ENCODE assay signal across 18 cellular contexts in the genomic region with DNA sequence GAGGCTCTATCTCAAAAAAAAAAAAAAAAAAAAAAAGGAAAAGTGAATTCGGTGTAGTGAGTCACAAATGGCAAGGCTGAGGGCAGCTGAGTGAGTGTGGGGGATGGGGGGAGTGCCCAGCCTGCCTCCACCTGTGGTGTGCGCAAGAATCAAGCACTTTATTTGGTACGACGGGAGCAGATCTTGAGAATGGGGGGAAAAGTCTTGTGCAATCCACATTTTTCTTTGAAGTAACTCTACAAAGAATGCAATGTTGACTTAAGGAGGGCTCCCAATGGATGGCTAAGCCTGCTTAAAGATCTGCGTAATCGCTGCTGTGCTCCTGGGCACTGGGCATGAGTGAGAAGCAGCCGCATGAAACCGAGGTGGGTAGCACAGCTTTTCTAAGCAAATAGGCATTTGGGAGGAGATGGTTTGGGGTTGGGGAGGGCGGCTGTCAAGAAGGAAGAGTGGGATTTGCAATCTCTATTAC. TPM values are rescaled to one million over a fixed set of nuclear protein-coding genes. Genes with fewer than 3 reads are reported as not detected.
DNase-seq lines count a peak whose midpoint lies in the region; ATAC-seq and TF ChIP-seq lines count a peak whose summit lies in the region.
"Had no signal": no experiment of that assay in that cellular context is flagged by ENCODE, and none has a peak within 500 bp of the region (broad histone marks: within the 10 kb centered on the region; RNA-seq: fewer than 3 reads in every experiment).

No MANE protein-coding gene starts in this region.

- peak overlapping the region; percentile 28; the same call in 1 of the 2 replicates for H3K4me2 ChIP-seq in PC-3 (ENCODE audit: low read length)

- H3K9me3 ChIP-seq in PC-3 (ENCODE audit: low read length) (no peaks in the 10 kb centered on the region), right cardiac atrium (ENCODE audit: control insufficient read depth, low read length) (no peaks in the 10 kb centered on the region), ascending aorta (peaks cover 0 to 3% of the 10 kb centered on the region in 2 donors)

- CTCF ChIA-PET in PC-3 (lab: Charles Lee), result no interaction called here

- DNase-seq in ELF-1 (ENCODE audit: low read depth, low spot score) (peak; percentile 52), PC-3 (peak; percentile 61), fibroblast of the aortic adventitia (ENCODE audit: low read depth) (peak; percentile 14), progenitor cell of endocrine pancreas (ENCODE audit: low spot score, unreplicated experiment) (no peak), right cardiac atrium (no peak), left ventricle myocardium superior (no peak), middle frontal gyrus (ENCODE audit: extremely low spot score, low spot score) (no peak), ascending aorta (ENCODE audit: low spot score in 2 of 2) (no peak)
- DNase-seq: activated CD8-positive, alpha-beta T cell treated with anti-CD3 and anti-CD28 coated beads for 36 hours; amygdala; C1 segment of cervical spinal cord; dermis blood vessel endothelial cell; naive B cell; NCI-H82; retina; SHP77 treated with DMSO at 0.1 percent for 48 hours; stimulated activated CD4-positive, alpha-beta T cell treated with anti-CD3 and anti-CD28 coated beads, Interleukin-2, amount 100 ng/mL, for 48 hours; T1000 had no signal

- no peaks in the 10 kb centered on the region for H3K9me2 ChIP-seq in PC-3 (replicated peaks; ENCODE audit: low read length)

- 60% methylated on average over 9 of the region's 9 CpGs for WGBS in right cardiac atrium

- TF ChIP-seq CTCF in PC-3 (conservative IDR thresholded peaks at IDR 0.05; ENCODE audit: low read depth, low read length) (no peak), fibroblast of the aortic adventitia (IDR thresholded peaks at IDR 0.05; ENCODE audit: insufficient read depth, low read length) (no peak), progenitor cell of endocrine pancreas (IDR thresholded peaks at IDR 0.05; ENCODE audit: unreplicated experiment) (no peak), ascending aorta (IDR thresholded peaks at IDR 0.05) (no peak)

- BruUV-seq in PC-3 (replicated peaks; lab: Mats Ljungman, UMichigan), result no TSS peak

- intact Hi-C loops in PC-3 (cut with micrococcal nuclease) (no loop called here), right cardiac atrium (cut with DNase I) (no loop called here), left ventricle myocardium superior (cut with micrococcal nuclease) (no loop called here), ascending aorta (cut with DNase I) (no loop called here)

- H3K27me3 Mint-ChIP-seq in progenitor cell of endocrine pancreas, result peaks cover 13% of the 10 kb centered on the region

- H2AFZ ChIP-seq in PC-3 (ENCODE audit: low read length), result no peak overlapping the region

- peak overlapping the region; percentile 35 for H3K27ac Mint-ChIP-seq in progenitor cell of endocrine pancreas
- H3K27ac Mint-ChIP-seq: activated CD8-positive, alpha-beta T cell treated with anti-CD3 and anti-CD28 coated beads for 36 hours; naive B cell had no signal

- H3K4me3 ChIP-seq in PC-3 (ENCODE audit: low read length) (no peak overlapping the region), fibroblast of the aortic adventitia (ENCODE audit: low read depth, low read length) (no peak overlapping the region), right cardiac atrium (ENCODE audit: low read length) (no peak overlapping the region), ascending aorta (no peak overlapping the region)

- peaks cover 7% of the 10 kb centered on the region for H3K4me1 Mint-ChIP-seq in progenitor cell of endocrine pancreas (ENCODE audit: low read depth)
- H3K4me1 Mint-ChIP-seq: naive B cell had no signal

- H4K20me1 ChIP-seq in PC-3 (ENCODE audit: low read length), result peaks cover 5% of the 10 kb centered on the region; the same call in 1 of the 2 replicates

- no peak overlapping the region for H3K4me3 Mint-ChIP-seq in progenitor cell of endocrine pancreas (ENCODE audit: low read depth)
- H3K4me3 Mint-ChIP-seq: activated CD8-positive, alpha-beta T cell treated with anti-CD3 and anti-CD28 coated beads for 36 hours; naive B cell had no signal

- H3K36me3 Mint-ChIP-seq in progenitor cell of endocrine pancreas (ENCODE audit: insufficient read depth), result peaks cover 2% of the 10 kb centered on the region
- H3K36me3 Mint-ChIP-seq: naive B cell had no signal

- peak overlapping the region; percentile 41 for H3K27ac ChIP-seq in PC-3 (ENCODE audit: low read length)
- no peak overlapping the region for H3K27ac ChIP-seq in right cardiac atrium (ENCODE audit: low read length)
- H3K27ac ChIP-seq in ascending aorta, result no peak overlapping the region

- POLR2A ChIA-PET in PC-3 (lab: Charles Lee; ENCODE audit: unreplicated experiment), result no interaction called here

- no peaks in the 10 kb centered on the region for H3K27me3 ChIP-seq in PC-3 (ENCODE audit: low read length)
- no peaks in the 10 kb centered on the region for H3K27me3 ChIP-seq in right cardiac atrium (ENCODE audit: control insufficient read depth, insufficient read depth)
- no peaks in the 10 kb centered on the region for H3K27me3 ChIP-seq in ascending aorta

- no peaks in the 10 kb centered on the region for H3F3A ChIP-seq in PC-3 (ENCODE audit: low read length, unreplicated experiment)

- H3K36me3 ChIP-seq in PC-3 (ENCODE audit: low read depth, low read length) (peaks cover 3% of the 10 kb centered on the region; the same call in 1 of the 2 replicates), ascending aorta (no peaks in the 10 kb centered on the region)

- H3K9me3 Mint-ChIP-seq in progenitor cell of endocrine pancreas (ENCODE audit: low read depth), result peaks cover 10% of the 10 kb centered on the region

- H3K4me1 ChIP-seq in PC-3 (ENCODE audit: insufficient read depth, low read length), result peaks cover 14% of the 10 kb centered on the region
- H3K4me1 ChIP-seq in right cardiac atrium (ENCODE audit: control insufficient read depth, insufficient read depth, low read length), result no peaks in the 10 kb centered on the region
- no peaks in the 10 kb centered on the region for H3K4me1 ChIP-seq in ascending aorta

- H3K79me2 ChIP-seq in PC-3 (ENCODE audit: low read length), result peaks cover 8% of the 10 kb centered on the region; the same call in 1 of the 2 replicates

- H3K9ac ChIP-seq in PC-3 (ENCODE audit: low read length), result no peak overlapping the region

- ATAC-seq in PC-3 (no peak), right cardiac atrium (no peak), left ventricle myocardium superior (no peak)
- ATAC-seq: activated CD8-positive, alpha-beta T cell treated with anti-CD3 and anti-CD28 coated beads for 36 hours had no signal

RNA-seq across cellular contexts. Expression of a gene that starts 28.2 kb away (rescaled TPM):
- total RNA-seq in PC-3 (2014; rRNA removed) (26.0 and 40.5 TPM in 2 replicates), fibroblast of the aortic adventitia (ENCODE audit: low replicate concordance) (not detected in 2 replicates), progenitor cell of endocrine pancreas (6.8 and 10.8 TPM in 2 replicates), right cardiac atrium (not detected), left ventricle myocardium superior (not detected), ascending aorta (not detected)
- not detected for polyA plus RNA-seq in right cardiac atrium
- total RNA-seq: activated CD8-positive, alpha-beta T cell treated with anti-CD3 and anti-CD28 coated beads for 36 hours; dermis blood vessel endothelial cell had no signal

Comparison
In these comparisons a context has a peak if more than half of its experiments do, and no peak if none do; other contexts are left out.
1. DNase-seq: peak in ELF-1 (single experiment), PC-3 (single experiment) and fibroblast of the aortic adventitia (single experiment); none in progenitor cell of endocrine pancreas (single experiment), right cardiac atrium (0 of 3), left ventricle myocardium superior (single experiment), middle frontal gyrus (single experiment) and ascending aorta (0 of 2).